37 cellular contexts compared by ENCODE assay signal in genomic region chr10:46254007-46254383, GRCh38. TPM values are rescaled to one million over a fixed set of nuclear protein-coding genes. Genes with fewer than 3 reads are reported as not detected.
"Had no signal": no experiment of that assay in that cellular context is flagged by ENCODE, and none has a peak within 500 bp of the region (broad histone marks: within the 10 kb centered on the region; RNA-seq: fewer than 3 reads in every experiment).

No MANE protein-coding gene starts in this region.

- H3K9me3 Mint-ChIP-seq: activated B cell treated with CpG ODN at 0.5 μM for 24 hours; activated CD4-positive, alpha-beta memory T cell treated with anti-CD3 and anti-CD28 coated beads for 36 hours; activated CD4-positive, alpha-beta T cell treated with anti-CD3 and anti-CD28 coated beads, Interleukin-2, amount 10 ng/mL, durations not matched to agents 24 days and 14 days; activated CD8-positive, alpha-beta T cell treated with anti-CD3 and anti-CD28 coated beads for 36 hours; activated naive CD4-positive, alpha-beta T cell treated with anti-CD3 and anti-CD28 coated beads, Interleukin-2, amount 10 ng/mL, durations not matched to agents 7 days and 5 days; activated naive CD4-positive, alpha-beta T cell treated with anti-CD3 and anti-CD28 coated beads, Interleukin-2, amount 50 U/mL, for 24 hours; activated naive CD8-positive, alpha-beta T cell treated with anti-CD3 and anti-CD28 coated beads for 36 hours; activated T-cell treated with anti-CD3 and anti-CD28 coated beads, Interleukin-2, amount 50 U/mL, for 4 hours; activated T-cell treated with anti-CD3 and anti-CD28 coated beads, Interleukin-2, amount 50 U/mL, for 72 hours; activated T-helper 1 cell treated with anti-CD3 and anti-CD28 coated beads, Interleukin-12 subunit alpha, Interleukin-12 subunit beta, Interleukin-2, Interleukin-4 antibody, amounts not matched to agents 30 ng/mL and 10 ng/mL and 1 ng/mL, durations not matched to agents 14 hours and 24 hours and 36 hours; activated T-helper 17 cell treated with anti-CD3 and anti-CD28 coated beads, Interleukin-2, amount 50 U/mL, for 72 hours; T-cell; T-helper 1 cell treated with Interleukin-12 subunit alpha and Interleukin-12 subunit beta and Interleukin-4 antibody, amounts not matched to agents 30 μg/mL and 1 μg/mL, for 36 hours; T-helper 2 cell treated with Interferon-gamma antibody and Interleukin-4, amounts not matched to agents 5 μg/mL and 100 μg/mL, for 36 hours had no signal

- H3K27ac ChIP-seq: adrenal gland, body of pancreas, brain microvascular endothelial cell, breast epithelium, VCaP had no signal

- H3K27ac Mint-ChIP-seq: activated B cell treated with CpG ODN at 0.5 μM for 24 hours; activated CD4-positive, alpha-beta memory T cell treated with anti-CD3 and anti-CD28 coated beads for 36 hours; activated CD4-positive, alpha-beta T cell treated with anti-CD3 and anti-CD28 coated beads, Interleukin-2, amount 10 ng/mL, durations not matched to agents 24 days and 14 days; activated CD8-positive, alpha-beta T cell treated with anti-CD3 and anti-CD28 coated beads for 36 hours; activated naive CD4-positive, alpha-beta T cell treated with anti-CD3 and anti-CD28 coated beads, Interleukin-2, amount 10 ng/mL, durations not matched to agents 7 days and 5 days; activated naive CD4-positive, alpha-beta T cell treated with anti-CD3 and anti-CD28 coated beads, Interleukin-2, amount 50 U/mL, for 24 hours; activated naive CD8-positive, alpha-beta T cell treated with anti-CD3 and anti-CD28 coated beads for 36 hours; activated T-helper 17 cell treated with anti-CD3 and anti-CD28 coated beads, Interleukin-2, amount 50 U/mL, for 72 hours; T-cell; T-helper 1 cell treated with Interleukin-12 subunit alpha and Interleukin-12 subunit beta and Interleukin-4 antibody, amounts not matched to agents 30 μg/mL and 1 μg/mL, for 36 hours; T-helper 2 cell treated with Interferon-gamma antibody and Interleukin-4, amounts not matched to agents 5 μg/mL and 100 μg/mL, for 36 hours had no signal

- H3K4me3 ChIP-seq: adrenal gland, body of pancreas, breast epithelium had no signal

- H3K36me3 ChIP-seq: adrenal gland, brain microvascular endothelial cell, breast epithelium had no signal

- DNase-seq: activated B cell treated with CpG ODN at 0.5 μM for 24 hours; activated CD4-positive, alpha-beta memory T cell treated with anti-CD3 and anti-CD28 coated beads for 36 hours; activated CD4-positive, alpha-beta T cell treated with anti-CD3 and anti-CD28 coated beads for 4 hours; activated CD4-positive, alpha-beta T cell treated with anti-CD3 and anti-CD28 coated beads, Interleukin-2, amount 50 U/mL, for 1 hour; activated CD4-positive, alpha-beta T cell treated with anti-CD3 and anti-CD28 coated beads, Interleukin-2, amount 50 U/mL, for 4 hours; activated CD4-positive, CD25-positive, alpha-beta regulatory T cell treated with anti-CD3 and anti-CD28 coated beads, Interleukin-2, amount 50 U/mL, for 72 hours; activated CD8-positive, alpha-beta memory T cell treated with anti-CD3 and anti-CD28 coated beads, Interleukin-2, amount 50 U/mL, for 4 hours; activated CD8-positive, alpha-beta T cell treated with anti-CD3 and anti-CD28 coated beads for 36 hours; activated effector memory CD4-positive, alpha-beta T cell treated with anti-CD3 and anti-CD28 coated beads, Interleukin-2, amount 50 U/mL, for 16 hours; activated gamma-delta T cell treated with Interleukin-2 at 50 U/mL for 16 hours; activated naive CD4-positive, alpha-beta T cell; activated naive CD4-positive, alpha-beta T cell treated with anti-CD3 and anti-CD28 coated beads, Interleukin-2, amount 10 ng/mL, durations not matched to agents 7 days and 5 days; activated naive CD8-positive, alpha-beta T cell treated with anti-CD3 and anti-CD28 coated beads for 36 hours; activated T-cell treated with anti-CD3 and anti-CD28 coated beads for 4 hours; activated T-cell treated with anti-CD3 and anti-CD28 coated beads, Interleukin-2, amount 50 U/mL, for 1 hour; activated T-cell treated with anti-CD3 and anti-CD28 coated beads, Interleukin-2, amount 50 U/mL, for 4 hours; activated T-cell treated with anti-CD3 and anti-CD28 coated beads, Interleukin-2, amount 50 U/mL, for 72 hours; amniotic stem cell; aorta; brain microvascular endothelial cell; central memory CD4-positive, alpha-beta T cell; T-cell; T-helper 2 cell; T-helper 9 cell had no signal

- ATAC-seq: activated CD8-positive, alpha-beta T cell treated with anti-CD3 and anti-CD28 coated beads for 36 hours; activated T-cell treated with anti-CD3 and anti-CD28 coated beads, Interleukin-2, amount 50 U/mL, for 4 hours; activated T-cell treated with anti-CD3 and anti-CD28 coated beads, Interleukin-2, amount 50 U/mL, for 72 hours; activated T-helper 17 cell treated with anti-CD3 and anti-CD28 coated beads, Interleukin-2, amount 50 U/mL, for 72 hours; body of pancreas; T-cell had no signal

- H3K27me3 ChIP-seq: adrenal gland, body of pancreas, brain microvascular endothelial cell, breast epithelium had no signal

- H3K9me3 ChIP-seq: adrenal gland, body of pancreas, breast epithelium had no signal

- H3K4me3 Mint-ChIP-seq: activated B cell treated with CpG ODN at 0.5 μM for 24 hours; activated CD4-positive, alpha-beta memory T cell treated with anti-CD3 and anti-CD28 coated beads for 36 hours; activated CD4-positive, alpha-beta T cell treated with anti-CD3 and anti-CD28 coated beads, Interleukin-2, amount 10 ng/mL, durations not matched to agents 24 days and 14 days; activated CD8-positive, alpha-beta T cell treated with anti-CD3 and anti-CD28 coated beads for 36 hours; activated naive CD4-positive, alpha-beta T cell treated with anti-CD3 and anti-CD28 coated beads, Interleukin-2, amount 10 ng/mL, durations not matched to agents 7 days and 5 days; activated naive CD4-positive, alpha-beta T cell treated with anti-CD3 and anti-CD28 coated beads, Interleukin-2, amount 50 U/mL, for 24 hours; activated naive CD8-positive, alpha-beta T cell treated with anti-CD3 and anti-CD28 coated beads for 36 hours; activated T-cell treated with anti-CD3 and anti-CD28 coated beads, Interleukin-2, amount 50 U/mL, for 4 hours; activated T-cell treated with anti-CD3 and anti-CD28 coated beads, Interleukin-2, amount 50 U/mL, for 72 hours; activated T-helper 1 cell treated with anti-CD3 and anti-CD28 coated beads, Interleukin-12 subunit alpha, Interleukin-12 subunit beta, Interleukin-2, Interleukin-4 antibody, amounts not matched to agents 30 ng/mL and 10 ng/mL and 1 ng/mL, durations not matched to agents 14 hours and 24 hours and 36 hours; activated T-helper 17 cell treated with anti-CD3 and anti-CD28 coated beads, Interleukin-2, amount 50 U/mL, for 72 hours; T-cell; T-helper 1 cell treated with Interleukin-12 subunit alpha and Interleukin-12 subunit beta and Interleukin-4 antibody, amounts not matched to agents 30 μg/mL and 1 μg/mL, for 36 hours; T-helper 2 cell treated with Interferon-gamma antibody and Interleukin-4, amounts not matched to agents 5 μg/mL and 100 μg/mL, for 36 hours had no signal

- H3K27me3 Mint-ChIP-seq: activated CD4-positive, alpha-beta memory T cell treated with anti-CD3 and anti-CD28 coated beads for 36 hours; activated CD4-positive, alpha-beta T cell treated with anti-CD3 and anti-CD28 coated beads, Interleukin-2, amount 10 ng/mL, durations not matched to agents 24 days and 14 days; activated CD8-positive, alpha-beta T cell treated with anti-CD3 and anti-CD28 coated beads for 36 hours; activated naive CD4-positive, alpha-beta T cell treated with anti-CD3 and anti-CD28 coated beads, Interleukin-2, amount 10 ng/mL, durations not matched to agents 7 days and 5 days; activated naive CD4-positive, alpha-beta T cell treated with anti-CD3 and anti-CD28 coated beads, Interleukin-2, amount 50 U/mL, for 24 hours; activated naive CD8-positive, alpha-beta T cell treated with anti-CD3 and anti-CD28 coated beads for 36 hours; activated T-helper 17 cell treated with anti-CD3 and anti-CD28 coated beads, Interleukin-2, amount 50 U/mL, for 72 hours; T-cell had no signal

RNA-seq across cellular contexts. Expression of gene ANTXRL, which starts 32.8 kb away (rescaled TPM):
- total RNA-seq: activated B cell treated with CpG ODN at 0.5 μM for 24 hours; activated CD4-positive, alpha-beta memory T cell treated with anti-CD3 and anti-CD28 coated beads for 36 hours; activated CD4-positive, alpha-beta T cell treated with anti-CD3 and anti-CD28 coated beads, Interleukin-2, amount 10 ng/mL, durations not matched to agents 24 days and 14 days; activated CD8-positive, alpha-beta memory T cell treated with anti-CD3 and anti-CD28 coated beads for 36 hours; activated CD8-positive, alpha-beta T cell treated with anti-CD3 and anti-CD28 coated beads for 36 hours; activated naive CD8-positive, alpha-beta T cell treated with anti-CD3 and anti-CD28 coated beads for 36 hours; activated T-cell treated with anti-CD3 and anti-CD28 coated beads, Interleukin-2, amount 50 U/mL, for 4 hours; activated T-cell treated with anti-CD3 and anti-CD28 coated beads, Interleukin-2, amount 50 U/mL, for 72 hours; activated T-helper 1 cell treated with anti-CD3 and anti-CD28 coated beads, Interleukin-12 subunit alpha, Interleukin-12 subunit beta, Interleukin-2, Interleukin-4 antibody, amounts not matched to agents 30 ng/mL and 10 ng/mL and 1 ng/mL, durations not matched to agents 14 hours and 24 hours and 36 hours; activated T-helper 17 cell treated with anti-CD3 and anti-CD28 coated beads, Interleukin-2, amount 50 U/mL, for 72 hours; astrocyte; body of pancreas; cardiac septum had no signal
